24 cellular contexts compared by ENCODE assay signal in the genomic region with DNA sequence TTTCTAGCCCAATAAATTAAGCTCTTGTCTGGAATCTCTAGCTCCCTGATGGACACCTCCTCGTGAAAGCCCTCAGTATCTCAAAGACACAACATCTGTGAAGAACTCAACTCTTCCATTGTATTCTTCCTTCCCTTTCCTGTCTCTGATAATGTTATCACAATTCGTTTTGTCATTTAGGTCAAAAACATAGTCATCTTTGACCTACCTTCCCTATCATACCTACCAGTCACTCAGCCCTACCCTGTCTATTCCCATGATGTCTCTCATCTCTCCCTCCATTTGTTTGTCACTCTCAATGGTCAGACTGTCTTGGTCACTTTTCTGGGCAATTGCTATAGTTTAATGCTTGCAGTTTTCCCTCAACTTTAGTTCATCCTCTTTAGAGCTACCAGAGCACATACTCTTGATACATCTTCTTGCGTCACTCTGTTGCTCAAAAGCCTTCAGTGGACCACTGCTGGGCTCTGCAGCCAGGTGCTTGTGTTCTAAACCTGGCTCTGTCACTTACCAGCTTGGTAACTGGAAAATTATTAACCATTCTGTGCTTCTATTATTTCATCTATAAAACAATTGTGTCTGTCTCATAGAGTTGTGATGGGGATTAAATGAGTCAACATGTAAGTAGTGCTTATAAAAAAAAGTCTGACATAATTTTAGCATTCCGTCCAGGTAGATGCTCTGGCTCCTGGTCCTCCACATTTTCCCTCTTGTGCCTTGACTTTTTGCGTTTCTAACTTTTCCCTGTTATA. TPM values are rescaled to one million over a fixed set of nuclear protein-coding genes. Genes with fewer than 3 reads are reported as not detected.
DNase-seq lines count a peak whose midpoint lies in the region; ATAC-seq, FAIRE-seq and TF ChIP-seq lines count a peak whose summit lies in the region.
"Had no signal": no experiment of that assay in that cellular context is flagged by ENCODE, and none has a peak within 500 bp of the region (broad histone marks: within the 10 kb centered on the region; RNA-seq: fewer than 3 reads in every experiment).

No MANE protein-coding gene starts in this region.

- no peak overlapping the region for H3K9ac ChIP-seq in endothelial cell of umbilical vein (replicated peaks; ENCODE audit: extremely low read depth, insufficient read depth, low read length)

- DNase-seq in right atrium auricular region (ENCODE audit: low spot score) (no peak), Right ventricle myocardium inferior (ENCODE audit: missing footprints) (no peak), endothelial cell of umbilical vein (ENCODE audit: low read depth, low spot score) (no peak), psoas muscle (no peak), uterus (no peak), Calu3 (no peak), MV-4-11 (lab: John Stamatoyannopoulos, UW) (no peak), H54 (ENCODE audit: insufficient read length, low spot score) (no peak)
- DNase-seq: activated CD4-positive, alpha-beta T cell treated with anti-CD3 and anti-CD28 coated beads, Interleukin-2, amount 10 ng/mL, durations not matched to agents 7 days and 5 days; CD4-positive, alpha-beta T cell; cortex of kidney; DMS153; foreskin melanocyte; GF-D8; kidney glomerular epithelial cell; mesendoderm; natural killer cell; NCI-H1694; SHP77; T-helper 1 cell had no signal

- TF ChIP-seq POLR2A in endothelial cell of umbilical vein (IDR thresholded peaks at IDR 0.05; ENCODE audit: low read depth, low read length) (no peak), uterus (IDR thresholded peaks at IDR 0.05) (no peak), H54 (IDR thresholded peaks at IDR 0.05; ENCODE audit: low read depth, low read length) (no peak)

- H3K9me3 ChIP-seq in right atrium auricular region, result no peaks in the 10 kb centered on the region
- H3K9me3 ChIP-seq in endothelial cell of umbilical vein (replicated peaks; ENCODE audit: control insufficient read depth, insufficient read depth, low read length), result no peaks in the 10 kb centered on the region
- no peaks in the 10 kb centered on the region for H3K9me3 ChIP-seq in psoas muscle
- H3K9me3 ChIP-seq in uterus, result no peaks in the 10 kb centered on the region

- no peaks in the 10 kb centered on the region for H3K27me3 Mint-ChIP-seq in Calu3 (ENCODE audit: unreplicated experiment)
- H3K27me3 Mint-ChIP-seq: CD4-positive, alpha-beta T cell; progenitor cell of endocrine pancreas had no signal

- peak overlapping the region; percentile 32 to 61 for H3K27ac ChIP-seq in right atrium auricular region
- H3K27ac ChIP-seq in endothelial cell of umbilical vein (ENCODE audit: insufficient read depth, low read depth, low read length), result peak overlapping the region; percentile 21
- H3K27ac ChIP-seq in psoas muscle, result peak overlapping the region; percentile 16
- H3K27ac ChIP-seq in uterus, result peak overlapping the region; percentile 82 to 90
- H3K27ac ChIP-seq: VCaP had no signal

- H3K36me3 ChIP-seq in right atrium auricular region (no peaks in the 10 kb centered on the region), endothelial cell of umbilical vein (ENCODE audit: control insufficient read depth in 2 of 2, extremely low read depth in 1 of 2, insufficient read depth in 2 of 2, low read length in 2 of 2) (no peaks in the 10 kb centered on the region), psoas muscle (ENCODE audit: insufficient read depth in 1 of 2, low read depth in 1 of 2) (no peaks in the 10 kb centered on the region), uterus (no peaks in the 10 kb centered on the region)

- no peak overlapping the region for H2AFZ ChIP-seq in endothelial cell of umbilical vein (ENCODE audit: low read depth, low read length)

- H3K79me2 ChIP-seq in endothelial cell of umbilical vein (ENCODE audit: control insufficient read depth, insufficient read depth, low read length), result peaks cover 11% of the 10 kb centered on the region

- ATAC-seq in Right ventricle myocardium inferior (no peak), psoas muscle (no peak)
- ATAC-seq: natural killer cell had no signal

- intact Hi-C loops in Right ventricle myocardium inferior (cut with DNase I), result no loop called here
- intact Hi-C loops in endothelial cell of umbilical vein (cut with micrococcal nuclease), result loop anchor here (1.0 kb wide), 1 partner anchor 39 kb away; no protein-coding TSS in a partner anchor
- intact Hi-C loops in psoas muscle (cut with DNase I), result no loop called here
- intact Hi-C loops in uterus (cut with DNase I; ENCODE audit: low total_unique reads), result no loop called here
- intact Hi-C loops in Calu3 (cut with micrococcal nuclease; ENCODE audit: unreplicated experiment), result no loop called here

- CTCF ChIA-PET in endothelial cell of umbilical vein (lab: Charles Lee) (interaction anchor here (0.7 to 2.6 kb wide), 7 partner anchors 9 to 314 kb away, joined by 3 to 12 read pairs (median 4); a partner anchor contains a TSS), Calu3 (lab: Charles Lee) (no interaction called here)

- H3K4me2 ChIP-seq in endothelial cell of umbilical vein (ENCODE audit: insufficient read depth, low read length), result no peak overlapping the region

- H3K4me3 Mint-ChIP-seq in Calu3 (ENCODE audit: low read depth, unreplicated experiment), result no peak overlapping the region
- H3K4me3 Mint-ChIP-seq: activated CD4-positive, alpha-beta T cell treated with anti-CD3 and anti-CD28 coated beads, Interleukin-2, amount 10 ng/mL, durations not matched to agents 7 days and 5 days; activated naive CD8-positive, alpha-beta T cell; CD4-positive, alpha-beta T cell; natural killer cell had no signal

- FAIRE-seq in endothelial cell of umbilical vein (lab: Jason Lieb, UNC) (no peak), H54 (lab: Jason Lieb, UNC) (no peak)
- FAIRE-seq: bronchial epithelial cell had no signal

- no peaks in the 10 kb centered on the region for H3K27me3 ChIP-seq in right atrium auricular region
- H3K27me3 ChIP-seq in endothelial cell of umbilical vein (ENCODE audit: control insufficient read depth in 2 of 2, insufficient read depth in 2 of 2, low read length in 2 of 2), result no peaks in the 10 kb centered on the region
- no peaks in the 10 kb centered on the region for H3K27me3 ChIP-seq in psoas muscle (ENCODE audit: insufficient read depth in 3 of 3, low read length in 2 of 3)
- H3K27me3 ChIP-seq in uterus, result no peaks in the 10 kb centered on the region

- H4K20me1 ChIP-seq in endothelial cell of umbilical vein (replicated peaks; ENCODE audit: control insufficient read depth, extremely low read depth, insufficient read depth, low read length), result no peaks in the 10 kb centered on the region

- TF ChIP-seq CTCF in right atrium auricular region (IDR thresholded peaks at IDR 0.05) (no peak), endothelial cell of umbilical vein (IDR thresholded peaks at IDR 0.05; ENCODE audit: extremely low read depth in 1 of 2, insufficient read depth in 1 of 2, low read depth in 1 of 2, low read length in 2 of 2) (no peak), psoas muscle (IDR thresholded peaks at IDR 0.05) (no peak), uterus (IDR thresholded peaks at IDR 0.05) (no peak), Calu3 (IDR thresholded peaks at IDR 0.05; ENCODE audit: unreplicated experiment) (no peak)

- dilution Hi-C loops in endothelial cell of umbilical vein (cut with MboI; ENCODE audit: extremely low pct_ligation_motif_present, low sequenced_read_pairs), result no loop called here

- H3K4me1 Mint-ChIP-seq in Calu3 (ENCODE audit: low read depth, unreplicated experiment), result peaks cover 9% of the 10 kb centered on the region
- H3K4me1 Mint-ChIP-seq: activated CD4-positive, alpha-beta T cell treated with anti-CD3 and anti-CD28 coated beads, Interleukin-2, amount 10 ng/mL, durations not matched to agents 7 days and 5 days; natural killer cell had no signal

- H3K27ac Mint-ChIP-seq in Calu3 (ENCODE audit: unreplicated experiment), result no peak overlapping the region
- H3K27ac Mint-ChIP-seq: activated CD4-positive, alpha-beta T cell treated with anti-CD3 and anti-CD28 coated beads, Interleukin-2, amount 10 ng/mL, durations not matched to agents 7 days and 5 days; activated naive CD8-positive, alpha-beta T cell; CD4-positive, alpha-beta T cell; natural killer cell; progenitor cell of endocrine pancreas had no signal

- no TSS peak for BruUV-seq in endothelial cell of umbilical vein (replicated peaks; lab: Mats Ljungman, UMichigan)
- BruUV-seq in Calu3 (replicated peaks; lab: Mats Ljungman, UMichigan), result no TSS peak

- H3K9me1 ChIP-seq in endothelial cell of umbilical vein (replicated peaks; ENCODE audit: control insufficient read depth, extremely low read depth, insufficient read depth, low read length), result no peaks in the 10 kb centered on the region

- no peak overlapping the region for H3K4me3 ChIP-seq in right atrium auricular region
- H3K4me3 ChIP-seq in endothelial cell of umbilical vein (replicated peaks in 1 of 3; ENCODE audit: insufficient read depth in 1 of 3, low read depth in 1 of 3, low read length in 3 of 3), result no peak overlapping the region
- H3K4me3 ChIP-seq in psoas muscle, result no peak overlapping the region
- H3K4me3 ChIP-seq in uterus, result no peak overlapping the region

- H3K36me3 Mint-ChIP-seq in Calu3 (ENCODE audit: insufficient read depth, unreplicated experiment), result no peaks in the 10 kb centered on the region
- H3K36me3 Mint-ChIP-seq: natural killer cell had no signal

- POLR2A ChIA-PET in endothelial cell of umbilical vein (lab: Charles Lee), result no interaction called here

- peaks cover 0 to 39% of the 10 kb centered on the region in 2 donors for H3K4me1 ChIP-seq in right atrium auricular region
- H3K4me1 ChIP-seq in endothelial cell of umbilical vein (ENCODE audit: control insufficient read depth, extremely low read depth, insufficient read depth, low read length), result peaks cover 52% of the 10 kb centered on the region
- H3K4me1 ChIP-seq in psoas muscle, result no peaks in the 10 kb centered on the region
- peaks cover 5 to 32% of the 10 kb centered on the region in 2 donors for H3K4me1 ChIP-seq in uterus

- no peaks in the 10 kb centered on the region for H3K9me3 Mint-ChIP-seq in Calu3 (ENCODE audit: low read depth, unreplicated experiment)
- H3K9me3 Mint-ChIP-seq: activated CD4-positive, alpha-beta T cell treated with anti-CD3 and anti-CD28 coated beads, Interleukin-2, amount 10 ng/mL, durations not matched to agents 7 days and 5 days; CD4-positive, alpha-beta T cell; natural killer cell had no signal

- WGBS in psoas muscle, 3 donors, result 62 to 75% (median 64%) methylated on average over 5 of the region's 5 CpGs

RNA-seq across cellular contexts. Expression of a gene that starts 39.6 kb away (rescaled TPM):
- total RNA-seq in right atrium auricular region (10 to 100 TPM; 41.6 to 69.9 TPM), Right ventricle myocardium inferior (34.4 TPM), endothelial cell of umbilical vein (22.7 and 30.8 TPM in 2 replicates), psoas muscle (10 to 100 TPM in 1 of 4 donors, 1 to 10 TPM in 3; 6.0 to 21.2 (median 6.4) TPM), uterus (100 to 1,000 TPM in 1 of 4 donors, 10 to 100 TPM in 3; 40.0 to 134 (median 74.7) TPM), Calu3 (2022) (0.34 and 0.80 TPM in 2 replicates)
- polyA plus RNA-seq in endothelial cell of umbilical vein (20.0 and 27.8 TPM in 2 replicates), psoas muscle (1 to 10 TPM; 1.3 to 2.9 (median 1.6) TPM)
- 14.9 and 15.1 TPM in 2 replicates for polyA plus RNA-seq in endothelial cell of umbilical vein (2011; cell fraction: cytosol; rRNA removed)
- 39.0 and 44.2 TPM in 2 replicates for polyA plus RNA-seq in endothelial cell of umbilical vein (2011; cell fraction: nucleus; rRNA removed)
- 22.3 and 27.9 TPM in 2 replicates for polyA plus RNA-seq in endothelial cell of umbilical vein (2012)
- polyA minus RNA-seq in endothelial cell of umbilical vein, result 124 and 127 TPM in 2 replicates
- polyA minus RNA-seq in endothelial cell of umbilical vein (2011; cell fraction: cytosol; rRNA and poly(A)+ RNA removed), result 1.1 TPM
- polyA minus RNA-seq in endothelial cell of umbilical vein (2011; cell fraction: nucleus; rRNA and poly(A)+ RNA removed), result 63.0 and 94.2 TPM in 2 replicates

Comparison
In these comparisons a context has a peak if more than half of its experiments do, and no peak if none do; other contexts are left out.
1. H3K27ac ChIP-seq: peak in every context shown above with its lines; median percentile 86 in uterus; 46 in right atrium auricular region; 21 in endothelial cell of umbilical vein; 16 in psoas muscle.